8 cellular contexts compared by ENCODE assay signal in the genomic region with DNA sequence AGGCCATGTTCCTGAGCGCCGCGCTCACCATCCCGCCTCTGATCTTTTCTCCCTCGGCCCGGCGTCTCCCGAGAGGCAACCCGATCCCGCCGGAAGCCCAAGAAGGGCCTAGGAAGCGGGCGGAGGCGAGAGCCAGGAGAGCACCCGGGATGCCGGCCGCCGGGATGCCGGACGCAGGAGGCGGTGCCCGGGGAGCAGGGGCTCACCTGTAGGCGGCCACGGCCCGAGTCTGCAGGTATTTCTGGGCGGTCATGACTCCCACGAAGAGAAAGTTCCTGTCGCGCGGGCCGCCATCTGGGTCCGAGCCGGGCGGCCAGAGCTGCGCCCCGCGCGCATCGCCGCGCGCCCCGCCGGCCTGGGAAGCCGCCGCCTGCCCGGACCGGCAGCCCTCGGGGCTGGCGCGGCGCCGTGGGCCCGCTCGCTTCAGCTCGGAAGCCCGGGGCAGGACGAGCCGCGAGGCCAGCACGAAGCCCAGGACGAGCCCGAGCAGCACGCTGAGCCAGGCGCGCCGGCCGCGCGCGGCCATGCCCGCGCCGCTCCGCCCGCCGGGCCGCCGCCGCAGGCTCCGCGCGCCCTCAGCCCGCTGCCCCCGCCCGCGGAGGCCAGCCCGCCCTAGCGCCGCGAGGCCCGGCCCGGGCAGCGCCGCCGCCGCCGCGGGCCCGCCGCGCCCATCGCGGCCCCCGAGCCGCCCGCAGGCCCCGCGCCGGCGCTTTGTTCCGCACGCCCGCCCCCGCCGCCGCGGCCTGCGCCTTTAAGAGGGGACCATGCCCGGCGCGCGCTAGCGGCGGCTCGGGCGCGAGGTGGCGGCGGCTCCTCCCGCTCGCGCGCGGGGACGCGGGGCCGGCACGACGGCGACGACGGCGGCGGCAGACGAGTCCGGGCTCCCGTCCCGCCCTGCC. TPM values are rescaled to one million over a fixed set of nuclear protein-coding genes. Genes with fewer than 3 reads are reported as not detected.
DNase-seq lines count a peak whose midpoint lies in the region; ATAC-seq, FAIRE-seq and TF ChIP-seq lines count a peak whose summit lies in the region.

No MANE protein-coding gene starts in this region.

- H3K4me1 ChIP-seq in right lobe of liver (peaks cover 0 to 21% (median 0%) of the 10 kb centered on the region in 4 donors), suprapubic skin (peaks cover 54% of the 10 kb centered on the region)

- no peaks in the 10 kb centered on the region for H3K36me3 Mint-ChIP-seq in T-cell

- H3K4me3 ChIP-seq in choroid plexus epithelial cell (ENCODE audit: low read depth, low read length) (peak overlapping the region; percentile 83), right lobe of liver (peak overlapping the region; percentile 78 to 91 (median 80)), suprapubic skin (peak overlapping the region; percentile 87)

- H3K27me3 ChIP-seq in right lobe of liver (no peaks in the 10 kb centered on the region), suprapubic skin (no peaks in the 10 kb centered on the region)

- H3K27ac Mint-ChIP-seq in T-cell = peak overlapping the region; percentile 47 to 68

- H3K9me3 Mint-ChIP-seq in T-cell = no peaks in the 10 kb centered on the region

- CTCF ChIA-PET in T-cell (lab: Charles Lee) = interaction anchor here (0.7 to 1.4 kb wide), 7 partner anchors 8 to 243 kb away, joined by 3 to 8 read pairs (median 5); no protein-coding TSS in a partner anchor

- TF ChIP-seq POLR2A in right lobe of liver (IDR thresholded peaks at IDR 0.05) (no peak), suprapubic skin (IDR thresholded peaks at IDR 0.05) (no peak)

- H3K9me3 ChIP-seq in right lobe of liver = no peaks in the 10 kb centered on the region
- H3K9me3 ChIP-seq in suprapubic skin = no peaks in the 10 kb centered on the region

- POLR2A ChIA-PET in T-cell (lab: Charles Lee) = interaction anchor here (0.7 to 0.8 kb wide), 2 partner anchors 69 to 115 kb away, joined by 6 to 9 read pairs; no protein-coding TSS in a partner anchor

- TF ChIP-seq CTCF in choroid plexus epithelial cell (conservative IDR thresholded peaks at IDR 0.05; ENCODE audit: low read depth, low read length) (no peak), right lobe of liver (IDR thresholded peaks at IDR 0.05) (peak in 1 of 4 donors; percentile 11), suprapubic skin (IDR thresholded peaks at IDR 0.05) (no peak)

- peaks cover 43 to 51% (median 51%) of the 10 kb centered on the region in 3 donors for H3K4me1 Mint-ChIP-seq in T-cell

- peaks cover 0 to 1% of the 10 kb centered on the region in 2 donors for H3K27me3 Mint-ChIP-seq in T-cell

- no peak for TF ChIP-seq EP300 in suprapubic skin (IDR thresholded peaks at IDR 0.05)

- WGBS in right lobe of liver (ENCODE audit: insufficient coverage, low coverage, low lambda C conversion rate, missing lambda C conversion rate) = no CpG with 5 or more reads among the region's 149 CpGs
- WGBS in suprapubic skin = under 1% methylated on average over 32 of the region's 149 CpGs

- DNase-seq in COR-L47 (lab: John Stamatoyannopoulos, UW) (peak; percentile 52), T-cell (peak in 12 of 34 experiments; percentile 6 to 54 (median 18)), choroid plexus epithelial cell (ENCODE audit: low read depth) (peak; percentile 44), right lobe of liver (peak in 1 of 3 donors; percentile 43), suprapubic skin (ENCODE audit: low spot score in 2 of 2) (peak in 1 of 2 donors; percentile 79), frontal cortex (ENCODE audit: low spot score in 2 of 2) (no peak)

- peak overlapping the region; percentile 86 to 93 (median 88) for H3K4me3 Mint-ChIP-seq in T-cell

- FAIRE-seq in frontal cortex (lab: Jason Lieb, UNC) = no peak

- H3K27ac ChIP-seq in right lobe of liver (peak overlapping the region; percentile 64 to 78 (median 75)), suprapubic skin (peak overlapping the region; percentile 97)

- H3K36me3 ChIP-seq in right lobe of liver (no peaks in the 10 kb centered on the region), suprapubic skin (no peaks in the 10 kb centered on the region)

- ATAC-seq in GM19438 (IDR thresholded peaks at IDR 0.05; ENCODE audit: low read depth, unreplicated experiment) = peak; percentile 29
- peak; percentile 20 for ATAC-seq in HG03460 (IDR thresholded peaks at IDR 0.05; ENCODE audit: unreplicated experiment)
- peak; percentile 67 to 73 (median 72) for ATAC-seq in T-cell (replicated peaks in 1 of 4)
- ATAC-seq in right lobe of liver = peak; percentile 20 to 73 (median 58)

- intact Hi-C loops in right lobe of liver (cut with DNase I) = loop anchor here in 1 of 2 donors (5.0 kb wide), 1 partner anchor 164 kb away; no protein-coding TSS in a partner anchor

RNA-seq across cellular contexts. Expression of gene CHSY1, which starts 0.7 kb away (rescaled TPM):
- total RNA-seq in T-cell = 10 to 100 TPM; 10.8 to 17.7 (median 14.8) TPM
- total RNA-seq in right lobe of liver = 10 to 100 TPM in 2 of 6 experiments, 1 to 10 TPM in 4; 4.9 to 12.6 (median 7.2) TPM
- total RNA-seq in suprapubic skin = 10 to 100 TPM; 29.7 to 39.6 (median 30.5) TPM
- total RNA-seq in frontal cortex = 22.8 TPM

RNA-seq across cellular contexts. Expression of gene SELENOS, which starts 26.1 kb away (rescaled TPM):
- total RNA-seq in T-cell (10 to 100 TPM; 31.3 to 39.9 (median 38.4) TPM), right lobe of liver (10 to 100 TPM; 30.4 to 52.5 (median 39.6) TPM), suprapubic skin (10 to 100 TPM; 39.8 to 88.3 (median 50.2) TPM), frontal cortex (48.9 TPM)

RNA-seq across cellular contexts. Expression of gene SNRPA1, which starts 43.9 kb away (rescaled TPM):
- total RNA-seq in T-cell (100 to 1,000 TPM in 2 of 5 donors, 10 to 100 TPM in 3; 77.0 to 199 (median 97.0) TPM), right lobe of liver (10 to 100 TPM; 17.7 to 28.6 (median 24.1) TPM), suprapubic skin (100 to 1,000 TPM in 1 of 4 donors, 10 to 100 TPM in 3; 43.1 to 122 (median 48.2) TPM), frontal cortex (13.9 TPM)

Comparison
In these comparisons a context has a peak if more than half of its experiments do, and no peak if none do; other contexts are left out.
1. DNase-seq: peak in COR-L47 (single experiment) and choroid plexus epithelial cell (single experiment); none in frontal cortex (0 of 2).
2. ATAC-seq: peak in every context shown above with its lines; median percentile 72 in T-cell; 58 in right lobe of liver; 29 in GM19438; 20 in HG03460.
3. Peak in every context shown above with its lines, with median percentiles within 50 percentile points of each other: H3K4me3 ChIP-seq.